18 cellular contexts compared by ENCODE assay signal in the genomic region with DNA sequence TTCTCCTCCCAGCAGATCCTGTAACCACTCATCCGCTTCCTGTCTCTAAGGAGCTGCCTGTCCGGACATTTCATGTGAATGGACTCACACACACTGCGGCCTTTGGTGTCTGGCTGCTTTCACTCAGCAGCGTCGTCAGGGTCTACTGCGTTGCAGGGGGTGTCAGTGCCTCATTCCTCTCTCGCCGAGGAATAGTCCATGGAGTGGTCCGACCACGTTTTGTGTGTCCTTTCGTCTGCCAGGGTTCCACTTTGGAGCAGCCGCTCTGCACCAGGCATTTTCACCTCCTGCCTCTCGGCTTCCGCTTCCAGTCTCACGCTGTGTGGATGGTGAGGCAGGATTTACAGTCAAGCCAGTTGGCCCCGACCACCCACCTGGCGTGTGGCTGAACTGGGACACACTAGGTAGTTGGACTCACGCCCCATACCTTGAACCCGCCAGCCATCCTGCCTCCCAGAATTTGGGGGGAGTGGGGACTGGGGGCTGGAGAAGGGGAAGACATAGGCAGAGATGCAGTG.
"Had no signal": no experiment of that assay in that cellular context is flagged by ENCODE, and none has a peak within 500 bp of the region (broad histone marks: within the 10 kb centered on the region; RNA-seq: fewer than 3 reads in every experiment).

No MANE protein-coding gene starts in this region.

- H3K27me3 ChIP-seq: ascending aorta, gastroesophageal sphincter, right atrium auricular region had no signal

- H3K27me3 Mint-ChIP-seq: activated CD4-positive, alpha-beta T cell treated with anti-CD3 and anti-CD28 coated beads for 36 hours; activated CD8-positive, alpha-beta T cell treated with anti-CD3 and anti-CD28 coated beads for 36 hours had no signal

- H3K4me3 ChIP-seq: ascending aorta, gastroesophageal sphincter, right atrium auricular region had no signal

- H3K9me3 ChIP-seq: ascending aorta, gastroesophageal sphincter, right atrium auricular region had no signal

- H3K27ac ChIP-seq: ascending aorta, epithelial cell of prostate, gastroesophageal sphincter, right atrium auricular region had no signal

- DNase-seq: activated CD4-positive, alpha-beta T cell treated with anti-CD3 and anti-CD28 coated beads for 36 hours; activated CD8-positive, alpha-beta memory T cell treated with anti-CD3 and anti-CD28 coated beads, Interleukin-2, amount 50 U/mL, for 4 hours; activated CD8-positive, alpha-beta T cell treated with anti-CD3 and anti-CD28 coated beads for 36 hours; activated gamma-delta T cell treated with Interleukin-2 at 50 U/mL for 16 hours; activated T-cell treated with anti-CD3 and anti-CD28 coated beads, Interleukin-2, amount 50 U/mL, for 72 hours; central memory CD4-positive, alpha-beta T cell; effector memory CD8-positive, alpha-beta T cell; kidney; posterior cingulate gyrus; stimulated activated naive B cell treated with anti-CD40 and anti-IgM and Interleukin-4, amounts not matched to agents 10 μg/mL and 1 μg/mL and 100 μg/mL, for 72 hours; SW 1271; trophoblast cell had no signal

- H3K27ac Mint-ChIP-seq: activated CD4-positive, alpha-beta T cell treated with anti-CD3 and anti-CD28 coated beads for 36 hours; activated CD8-positive, alpha-beta T cell treated with anti-CD3 and anti-CD28 coated beads for 36 hours; activated T-cell treated with anti-CD3 and anti-CD28 coated beads, Interleukin-2, amount 50 U/mL, for 72 hours; dendritic cell treated with granulocyte-macrophage colony-stimulating factor and Interleukin-4, amounts not matched to agents 40 ng/mL and 50 ng/mL, for 4 days; effector memory CD8-positive, alpha-beta T cell; stimulated activated naive B cell treated with anti-CD40 and anti-IgM and Interleukin-4, amounts not matched to agents 10 μg/mL and 1 μg/mL and 100 μg/mL, for 72 hours had no signal

- H3K4me3 Mint-ChIP-seq: activated CD4-positive, alpha-beta T cell treated with anti-CD3 and anti-CD28 coated beads for 36 hours; activated CD8-positive, alpha-beta T cell treated with anti-CD3 and anti-CD28 coated beads for 36 hours; activated T-cell treated with anti-CD3 and anti-CD28 coated beads, Interleukin-2, amount 50 U/mL, for 72 hours; dendritic cell treated with granulocyte-macrophage colony-stimulating factor and Interleukin-4, amounts not matched to agents 40 ng/mL and 50 ng/mL, for 4 days; effector memory CD8-positive, alpha-beta T cell; neural crest cell had no signal

- FAIRE-seq: kidney had no signal

- H3K36me3 ChIP-seq: ascending aorta, gastroesophageal sphincter, right atrium auricular region had no signal

- H3K36me3 Mint-ChIP-seq: stimulated activated naive B cell treated with anti-CD40 and anti-IgM and Interleukin-4, amounts not matched to agents 10 μg/mL and 1 μg/mL and 100 μg/mL, for 72 hours had no signal

- H3K9me3 Mint-ChIP-seq: activated CD8-positive, alpha-beta T cell treated with anti-CD3 and anti-CD28 coated beads for 36 hours; activated T-cell treated with anti-CD3 and anti-CD28 coated beads, Interleukin-2, amount 50 U/mL, for 72 hours; dendritic cell treated with granulocyte-macrophage colony-stimulating factor and Interleukin-4, amounts not matched to agents 40 ng/mL and 50 ng/mL, for 4 days; effector memory CD8-positive, alpha-beta T cell; neural crest cell; stimulated activated naive B cell treated with anti-CD40 and anti-IgM and Interleukin-4, amounts not matched to agents 10 μg/mL and 1 μg/mL and 100 μg/mL, for 72 hours had no signal

- ATAC-seq: activated CD4-positive, alpha-beta T cell treated with anti-CD3 and anti-CD28 coated beads for 36 hours; activated CD8-positive, alpha-beta T cell treated with anti-CD3 and anti-CD28 coated beads for 36 hours; activated T-cell treated with anti-CD3 and anti-CD28 coated beads, Interleukin-2, amount 50 U/mL, for 72 hours; effector memory CD8-positive, alpha-beta T cell; gastroesophageal sphincter; stimulated activated naive B cell treated with anti-CD40 and anti-IgM and Interleukin-4, amounts not matched to agents 10 μg/mL and 1 μg/mL and 100 μg/mL, for 72 hours had no signal
